In genomic region chr14:68939893-68940613, GRCh38 we compare ENCODE assay signal across 8 cellular contexts. TPM values are rescaled to one million over a fixed set of nuclear protein-coding genes. Genes with fewer than 3 reads are reported as not detected.
DNase-seq lines count a peak whose midpoint lies in the region; ATAC-seq and TF ChIP-seq lines count a peak whose summit lies in the region.

No MANE protein-coding gene starts in this region.

- H3K36me3 ChIP-seq in endocrine pancreas (ENCODE audit: control insufficient read depth, insufficient read depth, low read length) (no peaks in the 10 kb centered on the region), muscle layer of colon (ENCODE audit: insufficient read depth, low read length) (peaks cover 15% of the 10 kb centered on the region)

- H3K4me3 ChIP-seq in endocrine pancreas (ENCODE audit: control insufficient read depth, insufficient read depth, low read length) (no peak overlapping the region), muscle layer of colon (ENCODE audit: low read depth in 1 of 2, low read length in 2 of 2) (peak overlapping the region in 1 of 2 donors; percentile 25)

- H3K27ac ChIP-seq in muscle layer of colon (ENCODE audit: low read depth, low read length) = peak overlapping the region; percentile 85

- H3K4me1 ChIP-seq in endocrine pancreas (ENCODE audit: control insufficient read depth, insufficient read depth, low read length) (peaks cover 11% of the 10 kb centered on the region), muscle layer of colon (ENCODE audit: insufficient read depth, low read length) (peaks cover 99% of the 10 kb centered on the region)

- H3K27me3 ChIP-seq in endocrine pancreas (ENCODE audit: control insufficient read depth, insufficient read depth, low read length) = no peaks in the 10 kb centered on the region
- no peaks in the 10 kb centered on the region for H3K27me3 ChIP-seq in muscle layer of colon (ENCODE audit: control insufficient read depth in 1 of 2, insufficient read depth in 2 of 2, low read length in 2 of 2)

- ATAC-seq in GM18505 (IDR thresholded peaks at IDR 0.05; ENCODE audit: unreplicated experiment) = no peak
- no peak for ATAC-seq in GM21381 (IDR thresholded peaks at IDR 0.05; ENCODE audit: unreplicated experiment)
- no peak for ATAC-seq in HG02623 (IDR thresholded peaks at IDR 0.05; ENCODE audit: unreplicated experiment)

- TF ChIP-seq CTCF in AG09319 (IDR thresholded peaks at IDR 0.05; ENCODE audit: low read depth, low read length) = no peak

- H3K9ac ChIP-seq in endocrine pancreas (ENCODE audit: control insufficient read depth, insufficient read depth, low read length) (peak overlapping the region; percentile 30), muscle layer of colon (ENCODE audit: low read length) (peak overlapping the region; percentile 88)

- DNase-seq in AG09319 (ENCODE audit: extremely low read depth, low read depth) (peak; percentile 52), NCI-H460 (ENCODE audit: extremely low read depth, low read depth) (peak; percentile 61), NCI-H345 treated with DMSO at 0.1 percent for 48 hours (lab: John Stamatoyannopoulos, UW; ENCODE audit: unreplicated experiment) (no peak)

- H3K9me3 ChIP-seq in endocrine pancreas (ENCODE audit: control insufficient read depth, low read length) = no peaks in the 10 kb centered on the region
- no peaks in the 10 kb centered on the region for H3K9me3 ChIP-seq in muscle layer of colon (ENCODE audit: low read length)

- no peak for TF ChIP-seq POLR2A in GM18505 (IDR thresholded peaks at IDR 0.05; ENCODE audit: borderline replicate concordance, extremely low read depth, insufficient read depth, insufficient read length)

RNA-seq across cellular contexts. Expression of gene ACTN1, which starts 39.0 kb away (rescaled TPM):
- total RNA-seq in NCI-H460 (2014; rRNA removed; shearing (Covaris generic)) = 70.5 and 71.1 TPM in 2 replicates
- polyA plus RNA-seq in NCI-H460 (2014; cell fraction: nucleus; rRNA removed) = 113 and 155 TPM in 2 replicates
